Comparison of ENCODE assay signal across 27 cellular contexts in genomic region chr14:72350215-72350614, GRCh38.
"Had no signal": no experiment of that assay in that cellular context is flagged by ENCODE, and none has a peak within 500 bp of the region (broad histone marks: within the 10 kb centered on the region; RNA-seq: fewer than 3 reads in every experiment).

No MANE protein-coding gene starts in this region.

- H3K9me3 Mint-ChIP-seq: nephron progenitor cell; stimulated activated effector memory CD8-positive, alpha-beta T cell treated with anti-CD3 and anti-CD28 coated beads, Interleukin-12 subunit alpha, Interleukin-12 subunit beta, amount 100 ng/mL, for 72 hours; stimulated activated naive CD8-positive, alpha-beta T cell treated with anti-CD3 and anti-CD28 coated beads, Interleukin-15, Interleukin-2, amounts not matched to agents 100 ng/mL and 50 ng/mL, for 24 hours had no signal

- H3K4me1 Mint-ChIP-seq: naive thymus-derived CD4-positive, alpha-beta T cell; stimulated activated effector memory CD8-positive, alpha-beta T cell treated with anti-CD3 and anti-CD28 coated beads, Interleukin-12 subunit alpha, Interleukin-12 subunit beta, amount 100 ng/mL, for 72 hours had no signal

- H3K27ac ChIP-seq: coronary artery, esophagus muscularis mucosa, heart right ventricle, left lung, ovary, psoas muscle, sigmoid colon, suprapubic skin, transverse colon, vagina had no signal

- H3K9me3 ChIP-seq: esophagus muscularis mucosa, heart right ventricle, left lung, ovary, psoas muscle, sigmoid colon, suprapubic skin, transverse colon, vagina had no signal

- H3K27me3 ChIP-seq: esophagus muscularis mucosa, heart right ventricle, left lung, ovary, sigmoid colon, suprapubic skin, transverse colon, vagina had no signal

- H3K4me1 ChIP-seq: esophagus muscularis mucosa, heart right ventricle, left lung, psoas muscle, sigmoid colon, suprapubic skin, transverse colon, vagina had no signal

- H3K4me3 ChIP-seq: coronary artery, esophagus muscularis mucosa, heart right ventricle, left lung, ovary, psoas muscle, sigmoid colon, suprapubic skin, transverse colon, vagina had no signal

- H3K27ac Mint-ChIP-seq: naive thymus-derived CD4-positive, alpha-beta T cell; nephron progenitor cell; stimulated activated effector memory CD8-positive, alpha-beta T cell treated with anti-CD3 and anti-CD28 coated beads, Interleukin-12 subunit alpha, Interleukin-12 subunit beta, amount 100 ng/mL, for 72 hours; stimulated activated naive CD8-positive, alpha-beta T cell treated with anti-CD3 and anti-CD28 coated beads, Interleukin-15, Interleukin-2, amounts not matched to agents 100 ng/mL and 50 ng/mL, for 24 hours had no signal

- ATAC-seq: heart right ventricle; left cardiac atrium; left lung; naive thymus-derived CD4-positive, alpha-beta T cell; psoas muscle; right cardiac atrium; stimulated activated effector memory CD8-positive, alpha-beta T cell treated with anti-CD3 and anti-CD28 coated beads, Interleukin-12 subunit alpha, Interleukin-12 subunit beta, amount 100 ng/mL, for 72 hours had no signal

- H3K4me3 Mint-ChIP-seq: naive thymus-derived CD4-positive, alpha-beta T cell; nephron progenitor cell; stimulated activated effector memory CD8-positive, alpha-beta T cell treated with anti-CD3 and anti-CD28 coated beads, Interleukin-12 subunit alpha, Interleukin-12 subunit beta, amount 100 ng/mL, for 72 hours; stimulated activated naive CD8-positive, alpha-beta T cell treated with anti-CD3 and anti-CD28 coated beads, Interleukin-15, Interleukin-2, amounts not matched to agents 100 ng/mL and 50 ng/mL, for 24 hours had no signal

- H3K36me3 ChIP-seq: esophagus muscularis mucosa, heart right ventricle, left lung, ovary, sigmoid colon, suprapubic skin, transverse colon, vagina had no signal

- DNase-seq: dermis blood vessel endothelial cell; effector memory CD4-positive, alpha-beta T cell; foreskin melanocyte; glutamatergic neuron; heart right ventricle; hippocampal formation; left cardiac atrium; left lung; mesendoderm; midbrain; naive thymus-derived CD4-positive, alpha-beta T cell; nephron progenitor cell; nucleus accumbens; ovary; posterior cingulate gyrus; psoas muscle; right cardiac atrium; sigmoid colon; stimulated activated CD4-positive, alpha-beta T cell treated with anti-CD3 and anti-CD28 coated beads, Interleukin-2, amount 100 ng/mL, for 24 hours; stimulated activated CD4-positive, alpha-beta T cell treated with anti-CD3 and anti-CD28 coated beads, Interleukin-4, amount 100 ng/mL, for 24 hours; transverse colon had no signal

- H3K36me3 Mint-ChIP-seq: naive thymus-derived CD4-positive, alpha-beta T cell; stimulated activated effector memory CD8-positive, alpha-beta T cell treated with anti-CD3 and anti-CD28 coated beads, Interleukin-12 subunit alpha, Interleukin-12 subunit beta, amount 100 ng/mL, for 72 hours had no signal
